Comparison of ENCODE assay signal across 14 cellular contexts in the genomic region with DNA sequence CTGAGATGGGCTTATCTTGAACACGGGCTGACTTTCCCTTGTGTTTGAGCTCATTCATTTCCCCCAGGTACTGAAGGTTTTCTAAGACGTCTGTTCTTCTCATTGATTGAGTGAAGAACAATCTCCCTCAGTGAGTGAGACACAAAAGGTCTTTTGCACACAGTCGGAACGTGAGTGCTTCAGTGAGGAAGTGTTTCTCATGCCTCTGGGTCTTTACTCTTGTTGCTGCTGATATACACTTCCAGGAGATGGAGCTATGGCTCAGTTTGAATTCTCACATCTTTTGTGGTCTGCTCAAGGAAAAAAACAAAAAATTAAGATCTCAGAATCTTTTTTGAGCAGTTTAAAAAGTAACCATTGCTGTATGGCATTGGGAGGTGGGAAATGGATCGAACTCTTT.
DNase-seq lines count a peak whose midpoint lies in the region; ATAC-seq, FAIRE-seq and TF ChIP-seq lines count a peak whose summit lies in the region.
"Had no signal": no experiment of that assay in that cellular context is flagged by ENCODE, and none has a peak within 500 bp of the region (broad histone marks: within the 10 kb centered on the region; RNA-seq: fewer than 3 reads in every experiment).

No MANE protein-coding gene starts in this region.

- H3K4me3 Mint-ChIP-seq in astrocyte (ENCODE audit: unreplicated experiment) (peak overlapping the region; percentile 58), nephron progenitor cell (peak overlapping the region; percentile 51)
- H3K4me3 Mint-ChIP-seq: IgD-negative memory B cell; stimulated activated effector memory CD8-positive, alpha-beta T cell treated with anti-CD3 and anti-CD28 coated beads, Interleukin-12 subunit alpha, Interleukin-12 subunit beta, amount 100 ng/mL, for 72 hours had no signal

- no peak overlapping the region for H3K9ac ChIP-seq in astrocyte (ENCODE audit: low read length)

- H3K36me3 ChIP-seq in astrocyte (ENCODE audit: insufficient read depth, low read length) (no peaks in the 10 kb centered on the region), lower lobe of right lung (no peaks in the 10 kb centered on the region)

- H3K27me3 ChIP-seq in astrocyte (ENCODE audit: insufficient read depth, low read length) (no peaks in the 10 kb centered on the region), lower lobe of right lung (ENCODE audit: low read depth) (no peaks in the 10 kb centered on the region)

- no peaks in the 10 kb centered on the region for H3K9me3 Mint-ChIP-seq in astrocyte (ENCODE audit: unreplicated experiment)
- H3K9me3 Mint-ChIP-seq in nephron progenitor cell = no peaks in the 10 kb centered on the region

- H2AFZ ChIP-seq in astrocyte (ENCODE audit: low read depth, low read length) = peak overlapping the region; percentile 72

- ATAC-seq in lower lobe of right lung = no peak
- no peak for ATAC-seq in GM18861 (IDR thresholded peaks at IDR 0.05; ENCODE audit: unreplicated experiment)
- ATAC-seq: left colon; stimulated activated effector memory CD8-positive, alpha-beta T cell treated with anti-CD3 and anti-CD28 coated beads, Interleukin-12 subunit alpha, Interleukin-12 subunit beta, amount 100 ng/mL, for 72 hours had no signal

- TF ChIP-seq CTCF in astrocyte (IDR thresholded peaks at IDR 0.05; ENCODE audit: insufficient read depth, low read depth, low read length) = peak; percentile 52
- peak; percentile 39 for TF ChIP-seq CTCF in nephron progenitor cell (IDR thresholded peaks at IDR 0.05)
- no peak for TF ChIP-seq CTCF in lower lobe of right lung (IDR thresholded peaks at IDR 0.05)

- no peaks in the 10 kb centered on the region for H4K20me1 ChIP-seq in astrocyte (ENCODE audit: insufficient read depth, low read length)

- no peak for FAIRE-seq in astrocyte (lab: Jason Lieb, UNC)
- FAIRE-seq: RCC 7860 had no signal

- H3K27ac Mint-ChIP-seq in astrocyte (ENCODE audit: unreplicated experiment) (no peak overlapping the region), nephron progenitor cell (no peak overlapping the region)
- H3K27ac Mint-ChIP-seq: IgD-negative memory B cell; stimulated activated effector memory CD8-positive, alpha-beta T cell treated with anti-CD3 and anti-CD28 coated beads, Interleukin-12 subunit alpha, Interleukin-12 subunit beta, amount 100 ng/mL, for 72 hours had no signal

- H3K4me3 ChIP-seq in astrocyte (ENCODE audit: insufficient read depth, low read depth, low read length) (no peak overlapping the region), lower lobe of right lung (no peak overlapping the region)
- H3K4me3 ChIP-seq: skin epidermis had no signal

- no peaks in the 10 kb centered on the region for H3K4me1 ChIP-seq in astrocyte (ENCODE audit: insufficient read depth, low read length)
- H3K4me1 ChIP-seq in lower lobe of right lung = no peaks in the 10 kb centered on the region

- intact Hi-C loops in lower lobe of right lung (cut with DNase I) = no loop called here

- H3K27me3 Mint-ChIP-seq in astrocyte (ENCODE audit: low read depth, unreplicated experiment) (no peaks in the 10 kb centered on the region), nephron progenitor cell (ENCODE audit: low read depth, poor library complexity) (peaks cover 2% of the 10 kb centered on the region)
- H3K27me3 Mint-ChIP-seq: IgD-negative memory B cell had no signal

- no peaks in the 10 kb centered on the region for H3K36me3 Mint-ChIP-seq in astrocyte (ENCODE audit: low read depth, unreplicated experiment)
- H3K36me3 Mint-ChIP-seq in nephron progenitor cell (ENCODE audit: low read depth) = no peaks in the 10 kb centered on the region
- H3K36me3 Mint-ChIP-seq: IgD-negative memory B cell; stimulated activated effector memory CD8-positive, alpha-beta T cell treated with anti-CD3 and anti-CD28 coated beads, Interleukin-12 subunit alpha, Interleukin-12 subunit beta, amount 100 ng/mL, for 72 hours had no signal

- peak; percentile 9 for DNase-seq in DMS114 treated with DMSO at 0.1 percent for 48 hours (lab: John Stamatoyannopoulos, UW; ENCODE audit: unreplicated experiment)
- peak; percentile 76 to 78 for DNase-seq in Kasumi-1 (lab: John Stamatoyannopoulos, UW)
- DNase-seq in astrocyte (ENCODE audit: low read depth) = peak; percentile 34
- no peak for DNase-seq in nephron progenitor cell
- no peak for DNase-seq in lower lobe of right lung
- no peak for DNase-seq in germinal center (ENCODE audit: low spot score)
- DNase-seq in putamen (ENCODE audit: low spot score) = no peak
- DNase-seq: activated naive CD4-positive, alpha-beta T cell; left colon had no signal

- H3K79me2 ChIP-seq in astrocyte (ENCODE audit: insufficient read depth, low read length) = no peaks in the 10 kb centered on the region

- H3K4me1 Mint-ChIP-seq in astrocyte (ENCODE audit: low read depth, unreplicated experiment) (no peaks in the 10 kb centered on the region), nephron progenitor cell (peaks cover 27% of the 10 kb centered on the region)
- H3K4me1 Mint-ChIP-seq: IgD-negative memory B cell; stimulated activated effector memory CD8-positive, alpha-beta T cell treated with anti-CD3 and anti-CD28 coated beads, Interleukin-12 subunit alpha, Interleukin-12 subunit beta, amount 100 ng/mL, for 72 hours had no signal

- peak overlapping the region; percentile 57 for H3K4me2 ChIP-seq in astrocyte (ENCODE audit: low read length)

- H3K27ac ChIP-seq in astrocyte (ENCODE audit: low read depth, low read length) (no peak overlapping the region), lower lobe of right lung (no peak overlapping the region)
- H3K27ac ChIP-seq: skin epidermis had no signal

- H3K9me3 ChIP-seq in astrocyte (ENCODE audit: insufficient read depth, low read depth, low read length) (no peaks in the 10 kb centered on the region), lower lobe of right lung (no peaks in the 10 kb centered on the region)

Comparison
In these comparisons a context has a peak if more than half of its experiments do, and no peak if none do; other contexts are left out.
1. DNase-seq: peak in DMS114 treated with DMSO at 0.1 percent for 48 hours (single experiment), Kasumi-1 (2 of 2) and astrocyte (single experiment); none in nephron progenitor cell (single experiment), lower lobe of right lung (single experiment), germinal center (single experiment) and putamen (single experiment).